Comparison of ENCODE assay signal across 1 cellular context in genomic region chr18:8756571-8756970, GRCh38.
TF ChIP-seq lines count a peak whose summit lies in the region.

No MANE protein-coding gene starts in this region.

TF ChIP-seq in WTC11, 78 proteins besides CTCF, POLR2A, EP300 and RAD21 (continued from another document):
- TF ChIP-seq ATF6 (CRISPR knock-in tag; IDR thresholded peaks at IDR 0.05), result no peak
- TF ChIP-seq JAZF1 (CRISPR knock-in tag; IDR thresholded peaks at IDR 0.05), result no peak
- TF ChIP-seq IRF2 (CRISPR knock-in tag; IDR thresholded peaks at IDR 0.05; ENCODE audit: borderline replicate concordance, low read depth), result no peak
- TF ChIP-seq ZMAT4 (CRISPR knock-in tag; IDR thresholded peaks at IDR 0.05), result no peak
